In genomic region chr6:42890311-42891198, GRCh38 we compare ENCODE assay signal across 1 cellular context.
TF ChIP-seq lines count a peak whose summit lies in the region.

No MANE protein-coding gene starts in this region.

TF ChIP-seq in IMR-90, 13 proteins besides CTCF, POLR2A, EP300 and RAD21 (continued from another document):
- TF ChIP-seq USF2 (IDR thresholded peaks at IDR 0.05; ENCODE audit: low read depth, low read length), result no peak
- TF ChIP-seq MXI1 (IDR thresholded peaks at IDR 0.05; ENCODE audit: borderline replicate concordance, low read depth, low read length), result peak; percentile 56; the same call in 1 of the 2 replicates
- TF ChIP-seq NFE2L2 (IDR thresholded peaks at IDR 0.05; ENCODE audit: low read depth, low read length), result no peak
- peak; percentile 44 for TF ChIP-seq RCOR1 (IDR thresholded peaks at IDR 0.05; ENCODE audit: insufficient replicate concordance, low read length)
- no peak for TF ChIP-seq RFX5 (IDR thresholded peaks at IDR 0.05; ENCODE audit: low read depth, low read length)
- no peak for TF ChIP-seq MAFK (IDR thresholded peaks at IDR 0.05; ENCODE audit: low read depth, low read length)
- TF ChIP-seq CEBPB (IDR thresholded peaks at IDR 0.05; ENCODE audit: low read depth, low read length), result 0 out of 2 replicates have a peak, but pooled peaks have one; percentile 8
- peak; percentile 32; the same call in 1 of the 2 replicates for TF ChIP-seq MAZ (IDR thresholded peaks at IDR 0.05; ENCODE audit: borderline replicate concordance, low read depth, low read length)
